10 cellular contexts compared by ENCODE assay signal in genomic region chr1:8456306-8456912, GRCh38.
DNase-seq lines count a peak whose midpoint lies in the region; ATAC-seq and TF ChIP-seq lines count a peak whose summit lies in the region.
"Had no signal": no experiment of that assay in that cellular context is flagged by ENCODE, and none has a peak within 500 bp of the region (broad histone marks: within the 10 kb centered on the region; RNA-seq: fewer than 3 reads in every experiment).

No MANE protein-coding gene starts in this region.

- H3K27ac ChIP-seq in HCT116 (ENCODE audit: low read depth, low read length) (no peak overlapping the region), heart left ventricle (peak overlapping the region in 10 of 12 donors; percentile 13 to 77 (median 43))

- H3K27me3 ChIP-seq in HCT116 (ENCODE audit: insufficient read depth, low read length) (no peaks in the 10 kb centered on the region), heart left ventricle (no peaks in the 10 kb centered on the region)

- intact Hi-C loops in HCT116 (cut with micrococcal nuclease) (no loop called here), heart left ventricle (cut with DNase I) (loop anchor here in 1 of 10 donors (5.0 kb wide), 1 partner anchor 66 kb away; no protein-coding TSS in a partner anchor), sciatic nerve (cut with DNase I) (no loop called here)

- POLR2A ChIA-PET in HCT116 (lab: Charles Lee): no interaction called here

- no peak for TF ChIP-seq CTCF in HCT116 (IDR thresholded peaks at IDR 0.05 in 2 of 3, conservative IDR thresholded peaks at IDR 0.05 in 1 of 3; ENCODE audit: borderline replicate concordance in 1 of 3, insufficient read depth in 1 of 3, low read depth in 2 of 3, low read length in 2 of 3)
- no peak for TF ChIP-seq CTCF in heart left ventricle (IDR thresholded peaks at IDR 0.05)

- no peaks in the 10 kb centered on the region for H4K20me1 ChIP-seq in HCT116 (ENCODE audit: insufficient read depth)

- H2AFZ ChIP-seq in HCT116 (ENCODE audit: low read depth, low read length, poor library complexity, severe bottlenecking): no peak overlapping the region

- CTCF ChIA-PET in HCT116 (lab: Charles Lee): no interaction called here

- H3K9me3 ChIP-seq in HCT116 (ENCODE audit: control insufficient read depth in 1 of 2, insufficient read depth in 1 of 2, low read depth in 1 of 2, low read length in 2 of 2) (no peaks in the 10 kb centered on the region), heart left ventricle (no peaks in the 10 kb centered on the region)

- TF ChIP-seq POLR2A in HCT116 (IDR thresholded peaks at IDR 0.05; ENCODE audit: borderline replicate concordance, extremely low read depth, insufficient read depth, insufficient read length): no peak
- no peak for TF ChIP-seq POLR2A in heart left ventricle (IDR thresholded peaks at IDR 0.05)

- RAD21 ChIA-PET in HCT116 (lab: Charles Lee; ENCODE audit: low non-redundant PET in 1 of 2, low total read pairs in 2 of 2, uncharacterized antibody in 2 of 2, unreplicated experiment in 2 of 2): no interaction called here

- 58 to 67% (median 63%) methylated on average over 4 of the region's 4 CpGs for WGBS in heart left ventricle, 4 donors

- no peak overlapping the region for H3K4me3 ChIP-seq in HCT116 (replicated peaks in 1 of 2; ENCODE audit: low read depth in 1 of 2, low read length in 2 of 2)
- no peak overlapping the region for H3K4me3 ChIP-seq in heart left ventricle

- H3K9me2 ChIP-seq in HCT116 (ENCODE audit: insufficient read depth): no peaks in the 10 kb centered on the region

- 0 out of 4 replicates have a peak, but pooled peaks cover 0 to 3% of the 10 kb centered on the region in 2 experiments for H3K36me3 ChIP-seq in HCT116 (ENCODE audit: control insufficient read depth in 1 of 2, insufficient read depth in 2 of 2, low read length in 2 of 2)
- no peaks in the 10 kb centered on the region for H3K36me3 ChIP-seq in heart left ventricle

- peaks cover 12 to 20% of the 10 kb centered on the region in 2 experiments for H3K4me1 ChIP-seq in HCT116 (ENCODE audit: control insufficient read depth in 1 of 2, insufficient read depth in 2 of 2, low read length in 2 of 2)
- H3K4me1 ChIP-seq in heart left ventricle: peaks cover 0 to 54% (median 34%) of the 10 kb centered on the region in 12 donors

- H3K4me2 ChIP-seq in HCT116 (ENCODE audit: low read length): peak overlapping the region; percentile 3; the same call in 1 of the 2 replicates

- H3K79me2 ChIP-seq in HCT116 (ENCODE audit: insufficient read depth, low read length): no peaks in the 10 kb centered on the region

- H3K9ac ChIP-seq in HCT116 (ENCODE audit: low read length): no peak overlapping the region

- ATAC-seq in HCT116 (0 out of 2 replicates have a peak, but pooled peaks have one; percentile 50), heart left ventricle (peak in 3 of 4 donors; percentile 42 to 70 (median 60)), sciatic nerve (peak; percentile 66), GM21526 (IDR thresholded peaks at IDR 0.05; ENCODE audit: low FRiP score, unreplicated experiment) (no peak)

- no peak for TF ChIP-seq RAD21 in HCT116 (IDR thresholded peaks at IDR 0.05; ENCODE audit: low read depth)

- DNase-seq in HCT116 (ENCODE audit: low read depth, low spot score) (no peak), astrocyte of the hippocampus (ENCODE audit: low read depth, low spot score) (peak; percentile 68), heart left ventricle (no peak), sciatic nerve (ENCODE audit: low spot score) (no peak), NCI-H2171 treated with DMSO at 0.1 percent for 48 hours (lab: John Stamatoyannopoulos, UW) (no peak), NCI-H2171 (lab: John Stamatoyannopoulos, UW) (no peak), DMS79 (lab: John Stamatoyannopoulos, UW) (no peak)
- DNase-seq: anterior cingulate cortex, GOT3 had no signal

- BruUV-seq in HCT116 (replicated peaks; lab: Mats Ljungman, UMichigan): no TSS peak

TF ChIP-seq in HCT116, 20 proteins besides CTCF, POLR2A, EP300 and RAD21:
- TF ChIP-seq ZBTB33 (IDR thresholded peaks at IDR 0.05; ENCODE audit: extremely low read depth, insufficient replicate concordance, low read length) (no peak), POLR2AphosphoS5 (IDR thresholded peaks at IDR 0.05; ENCODE audit: low read depth, low read length) (no peak)
